1 cellular context compared by ENCODE assay signal in genomic region chr17:79931517-79932309, GRCh38.
A peak's percentile ranks its signal among the peaks of the same experiment; 100 is the strongest.
TF ChIP-seq lines count a peak whose summit lies in the region.

No MANE protein-coding gene starts in this region.

TF ChIP-seq in HepG2, 621 proteins besides CTCF, POLR2A, EP300 and RAD21 (continued from another document and continues in another):
- peak; percentile 83 for TF ChIP-seq PAXIP1 (CRISPR knock-in tag; conservative IDR thresholded peaks at IDR 0.05)
- no peak for TF ChIP-seq TERF1 (CRISPR knock-in tag; IDR thresholded peaks at IDR 0.05)
- no peak for TF ChIP-seq DZIP1 (CRISPR knock-in tag; IDR thresholded peaks at IDR 0.05)
- TF ChIP-seq HNF4G (IDR thresholded peaks at IDR 0.05; ENCODE audit: borderline replicate concordance, low read depth, low read length) = peak; percentile 74
- no peak; the same call in none of the 2 replicates for TF ChIP-seq HNF4G (CRISPR knock-in tag; IDR thresholded peaks at IDR 0.05; ENCODE audit: borderline replicate concordance, low read depth)
- TF ChIP-seq ATF3 (CRISPR knock-in tag; IDR thresholded peaks at IDR 0.05) = no peak
- TF ChIP-seq CREBL2 (CRISPR knock-in tag; IDR thresholded peaks at IDR 0.05; ENCODE audit: borderline replicate concordance) = no peak
- no peak for TF ChIP-seq ZSCAN9 (CRISPR knock-in tag; IDR thresholded peaks at IDR 0.05; ENCODE audit: borderline replicate concordance)
- no peak for TF ChIP-seq PCBP1 (IDR thresholded peaks at IDR 0.05; ENCODE audit: borderline replicate concordance, low read depth, low read length)
- TF ChIP-seq TOPORS (CRISPR knock-in tag; IDR thresholded peaks at IDR 0.05) = no peak
- no peak for TF ChIP-seq TOE1 (CRISPR knock-in tag; IDR thresholded peaks at IDR 0.05)
- 0 out of 2 replicates have a peak, but pooled peaks have one; percentile 29 for TF ChIP-seq ZFP82 (CRISPR knock-in tag; IDR thresholded peaks at IDR 0.05; ENCODE audit: borderline replicate concordance)
- 0 out of 2 replicates have a peak, but pooled peaks have one; percentile 15 for TF ChIP-seq ZNF782 (CRISPR knock-in tag; IDR thresholded peaks at IDR 0.05; ENCODE audit: borderline replicate concordance)
- 0 out of 2 replicates have a peak, but pooled peaks have one; percentile 37 for TF ChIP-seq NR2F6 (IDR thresholded peaks at IDR 0.05)
- TF ChIP-seq NR2F6 (CRISPR knock-in tag; IDR thresholded peaks at IDR 0.05) = peak; percentile 75
- TF ChIP-seq HOXA9 (CRISPR knock-in tag; IDR thresholded peaks at IDR 0.05; ENCODE audit: borderline replicate concordance) = no peak
- TF ChIP-seq TRIM24 (CRISPR knock-in tag; IDR thresholded peaks at IDR 0.05) = no peak
- no peak for TF ChIP-seq TRAFD1 (CRISPR knock-in tag; IDR thresholded peaks at IDR 0.05; ENCODE audit: borderline replicate concordance)
- TF ChIP-seq CHD4 (IDR thresholded peaks at IDR 0.05; ENCODE audit: borderline replicate concordance, low read length) = 0 out of 2 replicates have a peak, but pooled peaks have one; percentile 43
- TF ChIP-seq KDM3A (CRISPR knock-in tag; IDR thresholded peaks at IDR 0.05; ENCODE audit: low read depth) = no peak
- TF ChIP-seq TMF1 (CRISPR knock-in tag; IDR thresholded peaks at IDR 0.05; ENCODE audit: low read depth) = no peak
- TF ChIP-seq JDP2 (CRISPR knock-in tag; IDR thresholded peaks at IDR 0.05; ENCODE audit: borderline replicate concordance) = no peak
- TF ChIP-seq ZNF746 (CRISPR knock-in tag; IDR thresholded peaks at IDR 0.05) = peak; percentile 71
- TF ChIP-seq NCOR1 (IDR thresholded peaks at IDR 0.05; ENCODE audit: borderline replicate concordance, low read length) = no peak; the same call in 1 of the 2 replicates
- peak; percentile 27; the same call in 1 of the 2 replicates for TF ChIP-seq ZNF691 (CRISPR knock-in tag; IDR thresholded peaks at IDR 0.05; ENCODE audit: borderline replicate concordance, low read depth)
- 0 out of 2 replicates have a peak, but pooled peaks have one; percentile 17 for TF ChIP-seq ZNF749 (CRISPR knock-in tag; IDR thresholded peaks at IDR 0.05; ENCODE audit: borderline replicate concordance)
- peak; percentile 88 for TF ChIP-seq ZBTB37 (CRISPR knock-in tag; IDR thresholded peaks at IDR 0.05)
- no peak for TF ChIP-seq ZNF225 (CRISPR knock-in tag; IDR thresholded peaks at IDR 0.05)
- TF ChIP-seq KAT7 (CRISPR knock-in tag; IDR thresholded peaks at IDR 0.05; ENCODE audit: borderline replicate concordance) = no peak
- TF ChIP-seq GATAD1 (CRISPR knock-in tag; IDR thresholded peaks at IDR 0.05) = no peak
- TF ChIP-seq CERS6 (CRISPR knock-in tag; IDR thresholded peaks at IDR 0.05) = no peak
- TF ChIP-seq BCL6 (CRISPR knock-in tag; IDR thresholded peaks at IDR 0.05) = peak; percentile 29; the same call in 1 of the 2 replicates
- no peak for TF ChIP-seq SALL2 (CRISPR knock-in tag; IDR thresholded peaks at IDR 0.05)
- TF ChIP-seq EHMT2 (IDR thresholded peaks at IDR 0.05; ENCODE audit: borderline replicate concordance, low read depth, low read length) = no peak
- no peak; the same call in 1 of the 2 replicates for TF ChIP-seq KLF15 (CRISPR knock-in tag; IDR thresholded peaks at IDR 0.05; ENCODE audit: borderline replicate concordance)
- no peak for TF ChIP-seq ZBTB8A (CRISPR knock-in tag; IDR thresholded peaks at IDR 0.05; ENCODE audit: borderline replicate concordance, low read depth)
- peak; percentile 48 for TF ChIP-seq AGO2 (optimal IDR thresholded peaks at IDR 0.05; ENCODE audit: low read depth, low read length)
- TF ChIP-seq ZNF75D (CRISPR knock-in tag; IDR thresholded peaks at IDR 0.05; ENCODE audit: borderline replicate concordance) = no peak
- TF ChIP-seq IRX3 (CRISPR knock-in tag; IDR thresholded peaks at IDR 0.05; ENCODE audit: borderline replicate concordance, low read depth) = no peak
- TF ChIP-seq POLR2AphosphoS2 (IDR thresholded peaks at IDR 0.05; ENCODE audit: low read depth, low read length) = no peak
- TF ChIP-seq LCORL (IDR thresholded peaks at IDR 0.05) = no peak
- TF ChIP-seq LCORL (CRISPR knock-in tag; IDR thresholded peaks at IDR 0.05) = peak; percentile 93
- no peak for TF ChIP-seq SETDB1 (CRISPR knock-in tag; IDR thresholded peaks at IDR 0.05; ENCODE audit: borderline replicate concordance)
- TF ChIP-seq HNF1B (CRISPR knock-in tag; IDR thresholded peaks at IDR 0.05) = 0 out of 2 replicates have a peak, but pooled peaks have one; percentile 29
- TF ChIP-seq STAG1 (CRISPR knock-in tag; IDR thresholded peaks at IDR 0.05) = no peak
- TF ChIP-seq ZNF253 (CRISPR knock-in tag; IDR thresholded peaks at IDR 0.05; ENCODE audit: borderline replicate concordance) = no peak
- no peak for TF ChIP-seq LBX2 (CRISPR knock-in tag; IDR thresholded peaks at IDR 0.05; ENCODE audit: borderline replicate concordance)
- 0 out of 2 replicates have a peak, but pooled peaks have one; percentile 77 for TF ChIP-seq ZNF549 (CRISPR knock-in tag; IDR thresholded peaks at IDR 0.05)
- TF ChIP-seq ZSCAN25 (CRISPR knock-in tag; IDR thresholded peaks at IDR 0.05) = peak; percentile 98
- no peak for TF ChIP-seq HNRNPLL (IDR thresholded peaks at IDR 0.05; ENCODE audit: low read depth, low read length, poor library complexity, severe bottlenecking)
- peak; percentile 73 for TF ChIP-seq TBX2 (CRISPR knock-in tag; IDR thresholded peaks at IDR 0.05; ENCODE audit: borderline replicate concordance)
- TF ChIP-seq ATF1 (CRISPR knock-in tag; IDR thresholded peaks at IDR 0.05) = no peak
- TF ChIP-seq CAMTA2 (CRISPR knock-in tag; IDR thresholded peaks at IDR 0.05; ENCODE audit: borderline replicate concordance) = 0 out of 2 replicates have a peak, but pooled peaks have one; percentile 46
- TF ChIP-seq ZNF564 (CRISPR knock-in tag; IDR thresholded peaks at IDR 0.05) = 0 out of 2 replicates have a peak, but pooled peaks have one; percentile 38
- TF ChIP-seq DDIT3 (CRISPR knock-in tag; IDR thresholded peaks at IDR 0.05) = no peak
